Comparison of ENCODE assay signal across 30 cellular contexts in the genomic region with DNA sequence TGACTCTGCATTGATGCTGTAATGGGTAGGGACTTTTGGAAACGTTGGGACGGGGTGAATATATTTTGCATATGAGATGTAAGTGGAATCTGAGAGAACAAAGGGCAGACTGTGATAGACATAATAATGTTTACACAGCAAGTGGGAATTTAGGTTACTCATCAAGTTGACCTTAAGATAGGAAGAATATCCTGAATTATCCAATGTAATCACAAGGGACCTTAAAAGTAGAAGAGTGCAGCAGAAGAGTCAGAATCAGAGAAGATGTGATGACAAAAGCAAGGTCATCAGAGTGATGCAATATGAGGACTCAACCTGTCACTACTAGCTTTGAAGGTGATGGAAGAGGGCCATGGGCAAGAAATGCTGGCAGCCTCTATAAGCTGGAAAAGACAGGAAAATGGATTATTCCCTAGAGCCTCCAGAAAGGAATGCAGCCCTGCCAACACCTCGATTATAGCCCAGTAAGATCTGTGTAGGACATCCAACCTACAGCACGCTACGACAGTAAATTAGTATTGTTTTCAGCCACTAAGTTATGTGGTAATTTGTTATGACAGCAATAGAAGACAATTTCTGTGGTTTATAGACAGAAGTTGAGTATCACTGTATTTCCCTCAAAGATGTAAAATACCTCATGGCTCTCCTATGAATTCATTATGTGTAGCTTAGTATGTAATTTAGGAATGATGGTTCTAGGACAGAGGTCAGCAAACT. TPM values are rescaled to one million over a fixed set of nuclear protein-coding genes. Genes with fewer than 3 reads are reported as not detected.
"Had no signal": no experiment of that assay in that cellular context is flagged by ENCODE, and none has a peak within 500 bp of the region (broad histone marks: within the 10 kb centered on the region; RNA-seq: fewer than 3 reads in every experiment).

No MANE protein-coding gene starts in this region.

- H3K4me3 ChIP-seq: body of pancreas, hepatocyte, left lung, lung, right lobe of liver, skin epidermis, thoracic aorta, upper lobe of left lung had no signal

- ATAC-seq: body of pancreas; left lung; naive thymus-derived CD4-positive, alpha-beta T cell; stimulated activated naive B cell treated with anti-CD40 and anti-IgM and Interleukin-4, amounts not matched to agents 10 μg/mL and 1 μg/mL and 100 μg/mL, for 72 hours had no signal

- H3K9me3 ChIP-seq: body of pancreas, left lung, right lobe of liver, thoracic aorta, upper lobe of left lung had no signal

- H3K27ac ChIP-seq: body of pancreas, hepatocyte, left lung, right lobe of liver, skin epidermis, thoracic aorta, upper lobe of left lung, WERI-Rb-1 had no signal

- H3K27ac Mint-ChIP-seq: activated T-cell treated with anti-CD3 and anti-CD28 coated beads, Interleukin-2, amount 50 U/mL, for 24 hours; activated T-helper 2 cell treated with anti-CD3 and anti-CD28 coated beads, Interferon-gamma antibody, Interleukin-2, Interleukin-4, amounts not matched to agents 10 μg/mL and 5 μg/mL and 100 μg/mL, durations not matched to agents 14 hours and 24 hours and 36 hours; dendritic cell treated with granulocyte-macrophage colony-stimulating factor and Interleukin-4, amounts not matched to agents 40 ng/mL and 50 ng/mL, for 4 days; immature natural killer cell; stimulated activated naive B cell treated with anti-CD40 and anti-IgM and Interleukin-4, amounts not matched to agents 10 μg/mL and 1 μg/mL and 100 μg/mL, for 72 hours had no signal

- H3K4me1 ChIP-seq: body of pancreas, left lung, right lobe of liver, upper lobe of left lung had no signal

- DNase-seq: activated CD4-positive, alpha-beta T cell treated with anti-CD3 and anti-CD28 coated beads for 1 hour; activated naive CD4-positive, alpha-beta T cell; activated T-cell treated with anti-CD3 and anti-CD28 coated beads, Interleukin-2, amount 50 U/mL, for 24 hours; body of pancreas; effector CD4-positive, alpha-beta T cell; glutamatergic neuron; immature natural killer cell; kidney glomerular epithelial cell; left lung; naive thymus-derived CD4-positive, alpha-beta T cell; occipital lobe; posterior cingulate gyrus; right lobe of liver; stimulated activated CD8-positive, alpha-beta memory T cell treated with anti-CD3 and anti-CD28 coated beads, Interleukin-4, amount 100 ng/mL, for 48 hours; stimulated activated naive B cell treated with anti-CD40 and anti-IgM and Interleukin-4, amounts not matched to agents 10 μg/mL and 1 μg/mL and 100 μg/mL, for 72 hours; T-helper 1 cell; upper lobe of left lung; WERI-Rb-1 had no signal

- H3K9me3 Mint-ChIP-seq: activated T-cell treated with anti-CD3 and anti-CD28 coated beads, Interleukin-2, amount 50 U/mL, for 24 hours; activated T-helper 2 cell treated with anti-CD3 and anti-CD28 coated beads, Interferon-gamma antibody, Interleukin-2, Interleukin-4, amounts not matched to agents 10 μg/mL and 5 μg/mL and 100 μg/mL, durations not matched to agents 14 hours and 24 hours and 36 hours; dendritic cell treated with granulocyte-macrophage colony-stimulating factor and Interleukin-4, amounts not matched to agents 40 ng/mL and 50 ng/mL, for 4 days; stimulated activated naive B cell treated with anti-CD40 and anti-IgM and Interleukin-4, amounts not matched to agents 10 μg/mL and 1 μg/mL and 100 μg/mL, for 72 hours had no signal

- H3K27me3 Mint-ChIP-seq: dendritic cell treated with granulocyte-macrophage colony-stimulating factor and Interleukin-4, amounts not matched to agents 40 ng/mL and 50 ng/mL, for 4 days; naive thymus-derived CD4-positive, alpha-beta T cell; stimulated activated naive B cell treated with anti-CD40 and anti-IgM and Interleukin-4, amounts not matched to agents 10 μg/mL and 1 μg/mL and 100 μg/mL, for 72 hours had no signal

- H3K4me2 ChIP-seq: hepatocyte had no signal

- H3K4me3 Mint-ChIP-seq: activated T-cell treated with anti-CD3 and anti-CD28 coated beads, Interleukin-2, amount 50 U/mL, for 24 hours; dendritic cell treated with granulocyte-macrophage colony-stimulating factor and Interleukin-4, amounts not matched to agents 40 ng/mL and 50 ng/mL, for 4 days; immature natural killer cell; naive thymus-derived CD4-positive, alpha-beta T cell; neural crest cell; stimulated activated naive B cell treated with anti-CD40 and anti-IgM and Interleukin-4, amounts not matched to agents 10 μg/mL and 1 μg/mL and 100 μg/mL, for 72 hours had no signal

- H3K4me1 Mint-ChIP-seq: immature natural killer cell; neural crest cell; stimulated activated naive B cell treated with anti-CD40 and anti-IgM and Interleukin-4, amounts not matched to agents 10 μg/mL and 1 μg/mL and 100 μg/mL, for 72 hours had no signal

- FAIRE-seq: endometrium, frontal cortex, TTC549 had no signal

RNA-seq across cellular contexts. Expression of gene CLDN2, which starts 53.4 kb away (rescaled TPM):
- total RNA-seq: activated T-helper 2 cell treated with anti-CD3 and anti-CD28 coated beads, Interferon-gamma antibody, Interleukin-2, Interleukin-4, amounts not matched to agents 10 μg/mL and 5 μg/mL and 100 μg/mL, durations not matched to agents 14 hours and 24 hours and 36 hours; cardiac septum; fibroblast of lung; frontal cortex; naive thymus-derived CD4-positive, alpha-beta T cell; neural crest cell; occipital lobe; thoracic aorta had no signal
- polyA plus RNA-seq: immature natural killer cell; naive thymus-derived CD4-positive, alpha-beta T cell had no signal
